ENCODE assay signal across 28 cellular contexts in genomic region chr12:108319277-108320234, GRCh38. TPM values are rescaled to one million over a fixed set of nuclear protein-coding genes. Genes with fewer than 3 reads are reported as not detected.
DNase-seq lines count a peak whose midpoint lies in the region; ATAC-seq and TF ChIP-seq lines count a peak whose summit lies in the region.
"Had no signal": no experiment of that assay in that cellular context is flagged by ENCODE, and none has a peak within 500 bp of the region (broad histone marks: within the 10 kb centered on the region; RNA-seq: fewer than 3 reads in every experiment).

No MANE protein-coding gene starts in this region.

- peaks cover 51% of the 10 kb centered on the region for H3K4me1 Mint-ChIP-seq in osteocyte (ENCODE audit: unreplicated experiment)
- H3K4me1 Mint-ChIP-seq in naive thymus-derived CD4-positive, alpha-beta T cell, result peaks cover 0 to 16% (median 6%) of the 10 kb centered on the region in 7 donors

- no peaks in the 10 kb centered on the region for H3K4me1 ChIP-seq in naive thymus-derived CD4-positive, alpha-beta T cell (ENCODE audit: control insufficient read depth in 2 of 2, insufficient read depth in 2 of 2, low read length in 2 of 2)
- H3K4me1 ChIP-seq: gastrocnemius medialis, uterus had no signal

- H3K27me3 Mint-ChIP-seq in osteocyte (ENCODE audit: unreplicated experiment), result peaks cover 7% of the 10 kb centered on the region
- H3K27me3 Mint-ChIP-seq in naive thymus-derived CD4-positive, alpha-beta T cell, result peaks cover 0 to 41% (median 15%) of the 10 kb centered on the region in 5 donors

- H3K9me3 ChIP-seq in naive thymus-derived CD4-positive, alpha-beta T cell (ENCODE audit: control insufficient read depth in 2 of 3, low read length in 3 of 3), result no peaks in the 10 kb centered on the region
- H3K9me3 ChIP-seq: gastrocnemius medialis, ovary, uterus had no signal

- DNase-seq in GM12864 (ENCODE audit: low read depth), result no peak
- no peak for DNase-seq in coronary artery (ENCODE audit: low spot score)
- no peak for DNase-seq in osteocyte (ENCODE audit: extremely low spot score, unreplicated experiment)
- no peak for DNase-seq in naive thymus-derived CD4-positive, alpha-beta T cell
- no peak for DNase-seq in DMS53 treated with DMSO at 0.1 percent for 48 hours (lab: John Stamatoyannopoulos, UW; ENCODE audit: unreplicated experiment)
- DNase-seq: activated CD4-positive, alpha-beta T cell treated with anti-CD3 and anti-CD28 coated beads for 1 hour; AML-193; amygdala; CD4-positive, alpha-beta memory T cell; gastrocnemius medialis; H7; IMR-90; NCI-H446; nephron progenitor cell; ovary; SIG-M5; stimulated activated CD4-positive, alpha-beta T cell treated with anti-CD3 and anti-CD28 coated beads, Interleukin-1b, Interleukin-23, amount 100 ng/mL, for 48 hours; stimulated activated naive CD8-positive, alpha-beta T cell treated with anti-CD3 and anti-CD28 coated beads, Interleukin-15, Interleukin-2, amounts not matched to agents 100 U/mL and 50 U/mL, for 24 hours; uterus had no signal

- H3K4me3 ChIP-seq in GM12864 (ENCODE audit: low read depth, low read length) (peak overlapping the region; percentile 19), coronary artery (no peak overlapping the region)
- no peak overlapping the region for H3K4me3 ChIP-seq in naive thymus-derived CD4-positive, alpha-beta T cell (ENCODE audit: low read length)
- H3K4me3 ChIP-seq: gastrocnemius medialis, hepatocyte, lung, ovary, uterus had no signal

- no peaks in the 10 kb centered on the region for H3K9me3 Mint-ChIP-seq in osteocyte (ENCODE audit: unreplicated experiment)
- H3K9me3 Mint-ChIP-seq in naive thymus-derived CD4-positive, alpha-beta T cell, result peaks cover 0 to 7% (median 0%) of the 10 kb centered on the region in 11 donors
- H3K9me3 Mint-ChIP-seq: activated naive CD4-positive, alpha-beta T cell treated with anti-CD3 and anti-CD28 coated beads, Interleukin-2, amount 50 U/mL, for 24 hours; activated T-helper 17 cell treated with anti-CD3 and anti-CD28 coated beads, Interleukin-2, amount 50 U/mL, for 72 hours; nephron progenitor cell had no signal

- peaks cover 29% of the 10 kb centered on the region for H3K36me3 Mint-ChIP-seq in osteocyte (ENCODE audit: unreplicated experiment)
- H3K36me3 Mint-ChIP-seq in naive thymus-derived CD4-positive, alpha-beta T cell, result no peaks in the 10 kb centered on the region
- H3K36me3 Mint-ChIP-seq: activated naive CD4-positive, alpha-beta T cell treated with anti-CD3 and anti-CD28 coated beads, Interleukin-2, amount 50 U/mL, for 24 hours; CD4-positive, alpha-beta memory T cell had no signal

- no peak overlapping the region for H3K4me3 Mint-ChIP-seq in osteocyte (ENCODE audit: unreplicated experiment)
- no peak overlapping the region for H3K4me3 Mint-ChIP-seq in naive thymus-derived CD4-positive, alpha-beta T cell
- H3K4me3 Mint-ChIP-seq: activated naive CD4-positive, alpha-beta T cell treated with anti-CD3 and anti-CD28 coated beads, Interleukin-2, amount 50 U/mL, for 24 hours; activated T-helper 17 cell treated with anti-CD3 and anti-CD28 coated beads, Interleukin-2, amount 50 U/mL, for 72 hours; CD4-positive, alpha-beta memory T cell; nephron progenitor cell had no signal

- CTCF ChIA-PET in naive thymus-derived CD4-positive, alpha-beta T cell (lab: Charles Lee), result no interaction called here

- peak overlapping the region; percentile 21 for H3K27ac Mint-ChIP-seq in osteocyte (ENCODE audit: unreplicated experiment)
- H3K27ac Mint-ChIP-seq in naive thymus-derived CD4-positive, alpha-beta T cell, result no peak overlapping the region
- H3K27ac Mint-ChIP-seq: activated naive CD4-positive, alpha-beta T cell treated with anti-CD3 and anti-CD28 coated beads, Interleukin-2, amount 50 U/mL, for 24 hours; activated T-helper 17 cell treated with anti-CD3 and anti-CD28 coated beads, Interleukin-2, amount 50 U/mL, for 72 hours had no signal

- H3K36me3 ChIP-seq in naive thymus-derived CD4-positive, alpha-beta T cell (ENCODE audit: control insufficient read depth in 2 of 3, insufficient read depth in 3 of 3, low read length in 3 of 3), result no peaks in the 10 kb centered on the region
- H3K36me3 ChIP-seq: gastrocnemius medialis, ovary, uterus had no signal

- no peak for TF ChIP-seq CTCF in GM12864 (IDR thresholded peaks at IDR 0.05; ENCODE audit: low read depth, low read length, missing control alignments)
- TF ChIP-seq CTCF in coronary artery (IDR thresholded peaks at IDR 0.05), result no peak
- TF ChIP-seq CTCF in osteocyte (IDR thresholded peaks at IDR 0.05), result no peak

- ATAC-seq in GM18873 (IDR thresholded peaks at IDR 0.05; ENCODE audit: low FRiP score, unreplicated experiment), result peak; percentile 37
- ATAC-seq in GM18519 (IDR thresholded peaks at IDR 0.05; ENCODE audit: low FRiP score, unreplicated experiment), result no peak
- ATAC-seq in naive thymus-derived CD4-positive, alpha-beta T cell, result no peak
- no peak for ATAC-seq in HG02610 (IDR thresholded peaks at IDR 0.05; ENCODE audit: unreplicated experiment)
- ATAC-seq: activated T-helper 17 cell treated with anti-CD3 and anti-CD28 coated beads, Interleukin-2, amount 50 U/mL, for 72 hours; gastrocnemius medialis; stimulated activated naive CD8-positive, alpha-beta T cell treated with anti-CD3 and anti-CD28 coated beads, Interleukin-15, Interleukin-2, amounts not matched to agents 100 U/mL and 50 U/mL, for 24 hours had no signal

- POLR2A ChIA-PET in naive thymus-derived CD4-positive, alpha-beta T cell (lab: Charles Lee), result no interaction called here

- intact Hi-C loops in naive thymus-derived CD4-positive, alpha-beta T cell (cut with micrococcal nuclease), result no loop called here

- H3K27me3 ChIP-seq in naive thymus-derived CD4-positive, alpha-beta T cell (ENCODE audit: control insufficient read depth in 2 of 2, insufficient read depth in 2 of 2, low read length in 2 of 2), result no peaks in the 10 kb centered on the region
- H3K27me3 ChIP-seq: gastrocnemius medialis, hepatocyte, ovary, uterus had no signal

- peak overlapping the region; percentile 47 to 61 for H3K27ac ChIP-seq in coronary artery
- H3K27ac ChIP-seq in naive thymus-derived CD4-positive, alpha-beta T cell (ENCODE audit: low read depth, low read length), result no peak overlapping the region
- H3K27ac ChIP-seq: gastrocnemius medialis, hepatocyte, ovary, uterus had no signal

RNA-seq across cellular contexts. Expression of gene CMKLR1, which starts 19.6 kb away (rescaled TPM):
- total RNA-seq in osteocyte, result 47.5 and 48.5 TPM in 2 replicates
- total RNA-seq in naive thymus-derived CD4-positive, alpha-beta T cell, result 1 to 10 TPM in 3 of 5 experiments, under 1 TPM in 1, not detected in 1; 0.64 to 8.8 (median 2.0) TPM
- under 1 TPM in 1 of 2 donors, not detected in 1; 0.06 TPM for polyA plus RNA-seq in naive thymus-derived CD4-positive, alpha-beta T cell
- total RNA-seq: activated T-helper 17 cell treated with anti-CD3 and anti-CD28 coated beads, Interleukin-2, amount 50 U/mL, for 72 hours; endothelial cell of umbilical vein; IMR-90; T-helper 2 cell treated with Interferon-gamma antibody and Interleukin-4, amounts not matched to agents 100 ng/mL and 5 ng/mL, for 36 hours had no signal
- polyA plus RNA-seq: IMR-90 had no signal
